8 cellular contexts compared by ENCODE assay signal in the genomic region with DNA sequence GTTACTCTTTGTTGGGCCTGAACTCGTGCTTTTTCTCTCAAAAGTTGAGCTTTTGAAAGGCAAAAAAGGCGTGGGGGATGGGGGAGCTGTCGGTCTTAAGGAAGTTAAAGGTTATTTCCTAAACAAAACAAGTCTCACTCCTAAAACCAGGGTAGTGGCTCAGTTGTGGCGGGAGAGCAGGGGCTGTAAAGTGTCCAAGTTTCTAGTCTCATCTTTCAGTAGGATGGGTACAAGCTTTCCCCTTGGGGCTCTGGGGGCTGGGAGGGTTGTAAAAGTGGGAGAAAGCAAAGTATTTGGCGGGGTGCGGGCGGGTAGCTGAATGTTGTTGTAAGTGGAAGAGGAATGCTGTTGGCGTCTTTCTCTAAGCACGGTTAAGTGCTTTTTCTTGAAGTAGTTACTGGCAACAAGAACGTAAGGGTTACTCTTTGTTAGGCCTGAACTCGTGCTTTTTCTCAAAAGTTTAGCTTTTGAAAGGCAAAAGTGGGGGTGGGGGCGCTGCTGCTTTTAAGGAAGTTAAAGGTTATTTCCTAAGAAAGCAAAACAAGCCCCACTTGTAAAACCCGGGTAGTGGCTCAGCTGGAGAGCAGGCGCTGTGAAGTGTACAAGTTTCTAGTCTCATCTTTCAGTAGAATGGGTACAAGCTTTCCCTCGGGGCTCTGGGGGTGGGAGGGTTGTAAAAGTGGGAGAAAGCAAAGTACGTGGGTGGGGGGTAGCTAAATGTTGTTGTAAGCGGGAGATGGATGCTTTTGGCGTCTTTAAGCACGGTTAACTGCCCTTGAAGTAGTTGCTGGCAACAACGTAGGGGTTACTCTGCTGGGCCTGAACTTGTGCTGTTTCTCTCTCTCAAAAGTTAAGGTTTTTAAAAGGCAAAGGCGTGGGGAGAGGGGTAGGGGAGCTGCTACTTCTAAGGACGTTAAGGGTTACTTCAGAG. TPM values are rescaled to one million over a fixed set of nuclear protein-coding genes. Genes with fewer than 3 reads are reported as not detected.
DNase-seq lines count a peak whose midpoint lies in the region; ATAC-seq and TF ChIP-seq lines count a peak whose summit lies in the region.

No MANE protein-coding gene starts in this region.

- no peaks in the 10 kb centered on the region for H3K9me3 ChIP-seq in RWPE2 (ENCODE audit: severe bottlenecking)
- no peaks in the 10 kb centered on the region for H3K9me3 ChIP-seq in lung (ENCODE audit: control insufficient read depth in 2 of 2, insufficient read depth in 1 of 2, low read length in 1 of 2)
- H3K9me3 ChIP-seq in thymus (ENCODE audit: control insufficient read depth) = no peaks in the 10 kb centered on the region

- H3K27me3 ChIP-seq in RWPE2 (ENCODE audit: insufficient read depth, poor library complexity, severe bottlenecking) (no peaks in the 10 kb centered on the region), lung (ENCODE audit: control insufficient read depth, insufficient read depth) (no peaks in the 10 kb centered on the region), thymus (ENCODE audit: control insufficient read depth, insufficient read depth) (no peaks in the 10 kb centered on the region)

- DNase-seq in AG10803 (ENCODE audit: low read depth) (peak; percentile 51), RWPE2 (ENCODE audit: low spot score) (no peak), caudate nucleus (lab: John Stamatoyannopoulos, UW) (peak in 2 of 61 donors; percentile 44 to 53), lung (ENCODE audit: low spot score) (peak; percentile 55), DMS79 (lab: John Stamatoyannopoulos, UW) (no peak)

- H3K27ac ChIP-seq in RWPE2 (ENCODE audit: poor library complexity, severe bottlenecking) = peak overlapping the region; percentile 90
- H3K27ac ChIP-seq in caudate nucleus (ENCODE audit: low read depth, low read length) = peak overlapping the region; percentile 97
- H3K27ac ChIP-seq in lung (ENCODE audit: low read depth in 1 of 2, low read length in 1 of 2) = peak overlapping the region; percentile 99
- H3K27ac ChIP-seq in thymus (ENCODE audit: low read depth) = peak overlapping the region; percentile 97

- WGBS in lung, 2 donors = 28 to 35% methylated on average over 22 of the region's 22 CpGs
- 33% methylated on average over 22 of the region's 22 CpGs for WGBS in thymus

- H3K4me1 ChIP-seq in RWPE2 (ENCODE audit: insufficient read depth, poor library complexity, severe bottlenecking) = peaks cover 15% of the 10 kb centered on the region
- H3K4me1 ChIP-seq in lung (ENCODE audit: control insufficient read depth in 2 of 2, insufficient read depth in 2 of 2, low read length in 2 of 2) = peaks cover 3 to 13% of the 10 kb centered on the region in 2 donors
- H3K4me1 ChIP-seq in thymus (ENCODE audit: control insufficient read depth, insufficient read depth, low read length) = peaks cover 66% of the 10 kb centered on the region

- ATAC-seq in GM21723 (IDR thresholded peaks at IDR 0.05; ENCODE audit: unreplicated experiment) (peak; percentile 17), RWPE2 (ENCODE audit: low read depth) (no peak), lung (ENCODE audit: insufficient read depth, low FRiP score) (peak; percentile 3), HG03521 (IDR thresholded peaks at IDR 0.05; ENCODE audit: unreplicated experiment) (no peak)

- TF ChIP-seq CTCF in AG10803 (conservative IDR thresholded peaks at IDR 0.05; ENCODE audit: low read length) (no peak), RWPE2 (IDR thresholded peaks at IDR 0.05; ENCODE audit: poor library complexity, severe bottlenecking) (no peak), lung (IDR thresholded peaks at IDR 0.05; ENCODE audit: control extremely low read depth, extremely low read depth) (no peak)

- H3K4me3 ChIP-seq in AG10803 (ENCODE audit: low read length) (peak overlapping the region; percentile 73), RWPE2 (ENCODE audit: severe bottlenecking) (peak overlapping the region; percentile 89), lung (no peak overlapping the region), thymus (ENCODE audit: low read length) (peak overlapping the region; percentile 93)

- H3K36me3 ChIP-seq in RWPE2 (ENCODE audit: low read depth) (peaks cover 32% of the 10 kb centered on the region), lung (ENCODE audit: control insufficient read depth in 2 of 2, insufficient read depth in 2 of 2, low read length in 2 of 2) (peaks cover 3 to 24% of the 10 kb centered on the region in 2 donors), thymus (ENCODE audit: control insufficient read depth, insufficient read depth) (peaks cover 30% of the 10 kb centered on the region)

RNA-seq across cellular contexts. Expression of a gene that starts 1.1 kb away (rescaled TPM):
- total RNA-seq in lung = 100 to 1,000 TPM; 116 to 325 TPM
- polyA plus RNA-seq in lung (100 to 1,000 TPM in 1 of 2 donors, 10 to 100 TPM in 1; 72.0 to 294 TPM), thymus (141 TPM)

Comparison
In these comparisons a context has a peak if more than half of its experiments do, and no peak if none do; other contexts are left out.
1. DNase-seq: peak in AG10803 (single experiment) and lung (single experiment); none in RWPE2 (single experiment) and DMS79 (single experiment).
2. ATAC-seq: peak in GM21723 (single experiment) and lung (single experiment); none in RWPE2 (single experiment) and HG03521 (single experiment).
3. Peak in every context shown above with its lines, with median percentiles within 50 percentile points of each other: H3K27ac ChIP-seq.